1 cellular context compared by ENCODE assay signal in the genomic region with DNA sequence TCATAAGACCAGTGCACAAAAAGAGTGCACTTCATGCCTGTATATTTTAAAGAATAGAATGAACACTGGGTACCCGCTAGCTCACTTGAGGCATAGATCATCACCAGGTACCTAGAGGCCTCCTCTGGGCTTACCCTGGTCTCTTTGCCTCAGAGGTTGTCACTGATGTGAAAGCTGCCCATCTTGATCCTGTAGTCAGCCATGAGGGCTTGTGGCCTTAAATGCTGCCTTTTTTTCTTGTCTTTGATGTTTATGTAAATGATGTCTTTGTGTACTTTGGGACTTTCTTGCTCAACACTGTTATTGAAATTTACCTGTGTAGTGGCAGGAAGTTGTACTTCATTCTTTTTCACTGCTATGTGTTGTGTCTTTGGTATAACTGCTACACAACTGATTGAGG.
TF ChIP-seq lines count a peak whose summit lies in the region.

No MANE protein-coding gene starts in this region.

TF ChIP-seq in HepG2, 621 proteins besides CTCF, POLR2A, EP300 and RAD21 (continued from another document and continues in another):
- TF ChIP-seq BRCA1 (CRISPR knock-in tag; IDR thresholded peaks at IDR 0.05): no peak
- no peak for TF ChIP-seq SRF (IDR thresholded peaks at IDR 0.05; ENCODE audit: low read depth, low read length)
- TF ChIP-seq HOXA7 (CRISPR knock-in tag; IDR thresholded peaks at IDR 0.05): no peak
- 0 out of 2 replicates have a peak, but pooled peaks have one; percentile 51 for TF ChIP-seq KAT8 (CRISPR knock-in tag; IDR thresholded peaks at IDR 0.05)
- TF ChIP-seq SUZ12 (IDR thresholded peaks at IDR 0.05; ENCODE audit: low read depth, low read length): no peak
- TF ChIP-seq, protein P1, sequence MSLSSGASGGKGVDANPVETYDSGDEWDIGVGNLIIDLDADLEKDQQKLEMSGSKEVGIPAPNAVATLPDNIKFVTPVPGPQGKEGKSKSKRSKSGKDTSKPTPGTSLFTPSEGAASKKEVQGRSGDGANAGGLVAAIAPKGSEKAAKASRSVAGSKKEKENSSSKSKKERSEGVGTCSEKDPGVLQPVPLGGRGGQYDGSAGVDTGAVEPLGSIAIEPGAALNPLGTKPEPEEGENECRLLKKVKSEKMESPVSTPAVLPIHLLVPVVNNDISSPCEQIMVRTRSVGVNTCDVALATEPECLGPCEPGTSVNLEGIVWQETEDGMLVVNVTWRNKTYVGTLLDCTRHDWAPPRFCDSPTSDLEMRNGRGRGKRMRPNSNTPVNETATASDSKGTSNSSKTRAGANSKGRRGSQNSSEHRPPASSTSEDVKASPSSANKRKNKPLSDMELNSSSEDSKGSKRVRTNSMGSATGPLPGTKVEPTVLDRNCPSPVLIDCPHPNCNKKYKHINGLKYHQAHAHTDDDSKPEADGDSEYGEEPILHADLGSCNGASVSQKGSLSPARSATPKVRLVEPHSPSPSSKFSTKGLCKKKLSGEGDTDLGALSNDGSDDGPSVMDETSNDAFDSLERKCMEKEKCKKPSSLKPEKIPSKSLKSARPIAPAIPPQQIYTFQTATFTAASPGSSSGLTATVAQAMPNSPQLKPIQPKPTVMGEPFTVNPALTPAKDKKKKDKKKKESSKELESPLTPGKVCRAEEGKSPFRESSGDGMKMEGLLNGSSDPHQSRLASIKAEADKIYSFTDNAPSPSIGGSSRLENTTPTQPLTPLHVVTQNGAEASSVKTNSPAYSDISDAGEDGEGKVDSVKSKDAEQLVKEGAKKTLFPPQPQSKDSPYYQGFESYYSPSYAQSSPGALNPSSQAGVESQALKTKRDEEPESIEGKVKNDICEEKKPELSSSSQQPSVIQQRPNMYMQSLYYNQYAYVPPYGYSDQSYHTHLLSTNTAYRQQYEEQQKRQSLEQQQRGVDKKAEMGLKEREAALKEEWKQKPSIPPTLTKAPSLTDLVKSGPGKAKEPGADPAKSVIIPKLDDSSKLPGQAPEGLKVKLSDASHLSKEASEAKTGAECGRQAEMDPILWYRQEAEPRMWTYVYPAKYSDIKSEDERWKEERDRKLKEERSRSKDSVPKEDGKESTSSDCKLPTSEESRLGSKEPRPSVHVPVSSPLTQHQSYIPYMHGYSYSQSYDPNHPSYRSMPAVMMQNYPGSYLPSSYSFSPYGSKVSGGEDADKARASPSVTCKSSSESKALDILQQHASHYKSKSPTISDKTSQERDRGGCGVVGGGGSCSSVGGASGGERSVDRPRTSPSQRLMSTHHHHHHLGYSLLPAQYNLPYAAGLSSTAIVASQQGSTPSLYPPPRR (CRISPR knock-in tag; IDR thresholded peaks at IDR 0.05; ENCODE audit: borderline replicate concordance): peak; percentile 26; the same call in 1 of the 2 replicates
- TF ChIP-seq, protein P2, sequence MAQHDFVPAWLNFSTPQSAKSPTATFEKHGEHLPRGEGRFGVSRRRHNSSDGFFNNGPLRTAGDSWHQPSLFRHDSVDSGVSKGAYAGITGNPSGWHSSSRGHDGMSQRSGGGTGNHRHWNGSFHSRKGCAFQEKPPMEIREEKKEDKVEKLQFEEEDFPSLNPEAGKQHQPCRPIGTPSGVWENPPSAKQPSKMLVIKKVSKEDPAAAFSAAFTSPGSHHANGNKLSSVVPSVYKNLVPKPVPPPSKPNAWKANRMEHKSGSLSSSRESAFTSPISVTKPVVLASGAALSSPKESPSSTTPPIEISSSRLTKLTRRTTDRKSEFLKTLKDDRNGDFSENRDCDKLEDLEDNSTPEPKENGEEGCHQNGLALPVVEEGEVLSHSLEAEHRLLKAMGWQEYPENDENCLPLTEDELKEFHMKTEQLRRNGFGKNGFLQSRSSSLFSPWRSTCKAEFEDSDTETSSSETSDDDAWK (CRISPR knock-in tag; IDR thresholded peaks at IDR 0.05): no peak
- TF ChIP-seq NBN (conservative IDR thresholded peaks at IDR 0.05): no peak
- no peak for TF ChIP-seq ZNF343 (CRISPR knock-in tag; IDR thresholded peaks at IDR 0.05)
- no peak for TF ChIP-seq ZNF354B (CRISPR knock-in tag; IDR thresholded peaks at IDR 0.05)
- no peak for TF ChIP-seq HIVEP1 (CRISPR knock-in tag; IDR thresholded peaks at IDR 0.05)
- TF ChIP-seq ZNF781 (CRISPR knock-in tag; IDR thresholded peaks at IDR 0.05; ENCODE audit: borderline replicate concordance, not compliant biosample characterization): no peak
- TF ChIP-seq ATAD3A (CRISPR knock-in tag; IDR thresholded peaks at IDR 0.05): no peak
- no peak for TF ChIP-seq MXI1 (IDR thresholded peaks at IDR 0.05; ENCODE audit: borderline replicate concordance, low read depth, low read length)
- no peak for TF ChIP-seq MZF1 (CRISPR knock-in tag; IDR thresholded peaks at IDR 0.05; ENCODE audit: borderline replicate concordance)
- TF ChIP-seq ZNF776 (CRISPR knock-in tag; IDR thresholded peaks at IDR 0.05): no peak
- TF ChIP-seq, protein P3, sequence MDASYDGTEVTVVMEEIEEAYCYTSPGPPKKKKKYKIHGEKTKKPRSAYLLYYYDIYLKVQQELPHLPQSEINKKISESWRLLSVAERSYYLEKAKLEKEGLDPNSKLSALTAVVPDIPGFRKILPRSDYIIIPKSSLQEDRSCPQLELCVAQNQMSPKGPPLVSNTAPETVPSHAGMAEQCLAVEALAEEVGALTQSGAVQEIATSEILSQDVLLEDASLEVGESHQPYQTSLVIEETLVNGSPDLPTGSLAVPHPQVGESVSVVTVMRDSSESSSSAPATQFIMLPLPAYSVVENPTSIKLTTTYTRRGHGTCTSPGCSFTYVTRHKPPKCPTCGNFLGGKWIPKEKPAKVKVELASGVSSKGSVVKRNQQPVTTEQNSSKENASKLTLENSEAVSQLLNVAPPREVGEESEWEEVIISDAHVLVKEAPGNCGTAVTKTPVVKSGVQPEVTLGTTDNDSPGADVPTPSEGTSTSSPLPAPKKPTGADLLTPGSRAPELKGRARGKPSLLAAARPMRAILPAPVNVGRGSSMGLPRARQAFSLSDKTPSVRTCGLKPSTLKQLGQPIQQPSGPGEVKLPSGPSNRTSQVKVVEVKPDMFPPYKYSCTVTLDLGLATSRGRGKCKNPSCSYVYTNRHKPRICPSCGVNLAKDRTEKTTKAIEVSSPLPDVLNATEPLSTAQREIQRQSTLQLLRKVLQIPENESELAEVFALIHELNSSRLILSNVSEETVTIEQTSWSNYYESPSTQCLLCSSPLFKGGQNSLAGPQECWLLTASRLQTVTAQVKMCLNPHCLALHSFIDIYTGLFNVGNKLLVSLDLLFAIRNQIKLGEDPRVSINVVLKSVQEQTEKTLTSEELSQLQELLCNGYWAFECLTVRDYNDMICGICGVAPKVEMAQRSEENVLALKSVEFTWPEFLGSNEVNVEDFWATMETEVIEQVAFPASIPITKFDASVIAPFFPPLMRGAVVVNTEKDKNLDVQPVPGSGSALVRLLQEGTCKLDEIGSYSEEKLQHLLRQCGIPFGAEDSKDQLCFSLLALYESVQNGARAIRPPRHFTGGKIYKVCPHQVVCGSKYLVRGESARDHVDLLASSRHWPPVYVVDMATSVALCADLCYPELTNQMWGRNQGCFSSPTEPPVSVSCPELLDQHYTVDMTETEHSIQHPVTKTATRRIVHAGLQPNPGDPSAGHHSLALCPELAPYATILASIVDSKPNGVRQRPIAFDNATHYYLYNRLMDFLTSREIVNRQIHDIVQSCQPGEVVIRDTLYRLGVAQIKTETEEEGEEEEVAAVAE (CRISPR knock-in tag; IDR thresholded peaks at IDR 0.05; ENCODE audit: borderline replicate concordance): no peak
- TF ChIP-seq, protein P4, sequence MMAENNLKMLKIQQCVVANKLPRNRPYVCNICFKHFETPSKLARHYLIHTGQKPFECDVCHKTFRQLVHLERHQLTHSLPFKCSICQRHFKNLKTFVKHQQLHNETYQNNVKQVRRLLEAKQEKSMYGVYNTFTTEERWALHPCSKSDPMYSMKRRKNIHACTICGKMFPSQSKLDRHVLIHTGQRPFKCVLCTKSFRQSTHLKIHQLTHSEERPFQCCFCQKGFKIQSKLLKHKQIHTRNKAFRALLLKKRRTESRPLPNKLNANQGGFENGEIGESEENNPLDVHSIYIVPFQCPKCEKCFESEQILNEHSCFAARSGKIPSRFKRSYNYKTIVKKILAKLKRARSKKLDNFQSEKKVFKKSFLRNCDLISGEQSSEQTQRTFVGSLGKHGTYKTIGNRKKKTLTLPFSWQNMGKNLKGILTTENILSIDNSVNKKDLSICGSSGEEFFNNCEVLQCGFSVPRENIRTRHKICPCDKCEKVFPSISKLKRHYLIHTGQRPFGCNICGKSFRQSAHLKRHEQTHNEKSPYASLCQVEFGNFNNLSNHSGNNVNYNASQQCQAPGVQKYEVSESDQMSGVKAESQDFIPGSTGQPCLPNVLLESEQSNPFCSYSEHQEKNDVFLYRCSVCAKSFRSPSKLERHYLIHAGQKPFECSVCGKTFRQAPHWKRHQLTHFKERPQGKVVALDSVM (CRISPR knock-in tag; IDR thresholded peaks at IDR 0.05): no peak
- TF ChIP-seq, protein P5, sequence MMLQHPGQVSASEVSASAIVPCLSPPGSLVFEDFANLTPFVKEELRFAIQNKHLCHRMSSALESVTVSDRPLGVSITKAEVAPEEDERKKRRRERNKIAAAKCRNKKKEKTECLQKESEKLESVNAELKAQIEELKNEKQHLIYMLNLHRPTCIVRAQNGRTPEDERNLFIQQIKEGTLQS (CRISPR knock-in tag; IDR thresholded peaks at IDR 0.05): no peak
- no peak for TF ChIP-seq AHR (CRISPR knock-in tag; IDR thresholded peaks at IDR 0.05)
- peak; percentile 54 for TF ChIP-seq HNF4A (CRISPR knock-in tag; IDR thresholded peaks at IDR 0.05)
- no peak for TF ChIP-seq SOX13 (IDR thresholded peaks at IDR 0.05)
- TF ChIP-seq SOX13 (CRISPR knock-in tag; conservative IDR thresholded peaks at IDR 0.05 in 1 of 2, IDR thresholded peaks at IDR 0.05 in 1 of 2): peak in 1 of 2 experiments; percentile 82; a peak in 2 of 4 replicates
- no peak for TF ChIP-seq RFXAP (CRISPR knock-in tag; IDR thresholded peaks at IDR 0.05; ENCODE audit: borderline replicate concordance)
- no peak for TF ChIP-seq ZNF24 (IDR thresholded peaks at IDR 0.05)
- peak; percentile 90 for TF ChIP-seq SOX5 (CRISPR knock-in tag; IDR thresholded peaks at IDR 0.05; ENCODE audit: borderline replicate concordance)
- TF ChIP-seq, protein P6, sequence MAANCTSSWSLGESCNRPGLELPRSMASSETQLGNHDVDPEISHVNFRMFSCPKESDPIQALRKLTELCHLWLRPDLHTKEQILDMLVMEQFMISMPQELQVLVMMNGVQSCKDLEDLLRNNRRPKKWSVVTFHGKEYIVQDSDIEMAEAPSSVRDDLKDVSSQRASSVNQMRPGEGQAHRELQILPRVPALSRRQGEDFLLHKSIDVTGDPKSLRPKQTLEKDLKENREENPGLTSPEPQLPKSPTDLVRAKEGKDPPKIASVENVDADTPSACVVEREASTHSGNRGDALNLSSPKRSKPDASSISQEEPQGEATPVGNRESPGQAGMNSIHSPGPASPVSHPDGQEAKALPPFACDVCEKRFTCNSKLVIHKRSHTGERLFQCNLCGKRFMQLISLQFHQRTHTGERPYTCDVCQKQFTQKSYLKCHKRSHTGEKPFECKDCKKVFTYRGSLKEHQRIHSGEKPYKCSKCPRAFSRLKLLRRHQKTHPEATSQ (CRISPR knock-in tag; IDR thresholded peaks at IDR 0.05; ENCODE audit: borderline replicate concordance): no peak
- no peak for TF ChIP-seq ZNF720 (CRISPR knock-in tag; IDR thresholded peaks at IDR 0.05)
- TF ChIP-seq RFX3 (CRISPR knock-in tag; IDR thresholded peaks at IDR 0.05): no peak
- TF ChIP-seq ZNF709 (CRISPR knock-in tag; IDR thresholded peaks at IDR 0.05): no peak
- TF ChIP-seq ZFAT (CRISPR knock-in tag; conservative IDR thresholded peaks at IDR 0.05): no peak
- TF ChIP-seq SP4 (CRISPR knock-in tag; IDR thresholded peaks at IDR 0.05): no peak
- TF ChIP-seq, protein P7, sequence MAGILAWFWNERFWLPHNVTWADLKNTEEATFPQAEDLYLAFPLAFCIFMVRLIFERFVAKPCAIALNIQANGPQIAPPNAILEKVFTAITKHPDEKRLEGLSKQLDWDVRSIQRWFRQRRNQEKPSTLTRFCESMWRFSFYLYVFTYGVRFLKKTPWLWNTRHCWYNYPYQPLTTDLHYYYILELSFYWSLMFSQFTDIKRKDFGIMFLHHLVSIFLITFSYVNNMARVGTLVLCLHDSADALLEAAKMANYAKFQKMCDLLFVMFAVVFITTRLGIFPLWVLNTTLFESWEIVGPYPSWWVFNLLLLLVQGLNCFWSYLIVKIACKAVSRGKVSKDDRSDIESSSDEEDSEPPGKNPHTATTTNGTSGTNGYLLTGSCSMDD (CRISPR knock-in tag; IDR thresholded peaks at IDR 0.05): no peak
- peak; percentile 66 for TF ChIP-seq ZEB1 (IDR thresholded peaks at IDR 0.05; ENCODE audit: insufficient replicate concordance, low read depth)
- no peak for TF ChIP-seq ZC3H13 (CRISPR knock-in tag; IDR thresholded peaks at IDR 0.05)
- TF ChIP-seq, protein P8, sequence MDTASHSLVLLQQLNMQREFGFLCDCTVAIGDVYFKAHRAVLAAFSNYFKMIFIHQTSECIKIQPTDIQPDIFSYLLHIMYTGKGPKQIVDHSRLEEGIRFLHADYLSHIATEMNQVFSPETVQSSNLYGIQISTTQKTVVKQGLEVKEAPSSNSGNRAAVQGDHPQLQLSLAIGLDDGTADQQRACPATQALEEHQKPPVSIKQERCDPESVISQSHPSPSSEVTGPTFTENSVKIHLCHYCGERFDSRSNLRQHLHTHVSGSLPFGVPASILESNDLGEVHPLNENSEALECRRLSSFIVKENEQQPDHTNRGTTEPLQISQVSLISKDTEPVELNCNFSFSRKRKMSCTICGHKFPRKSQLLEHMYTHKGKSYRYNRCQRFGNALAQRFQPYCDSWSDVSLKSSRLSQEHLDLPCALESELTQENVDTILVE (CRISPR knock-in tag; IDR thresholded peaks at IDR 0.05): 0 out of 2 replicates have a peak, but pooled peaks have one; percentile 32
- TF ChIP-seq ZNF274 (CRISPR knock-in tag; IDR thresholded peaks at IDR 0.05): no peak
